In the genomic region with DNA sequence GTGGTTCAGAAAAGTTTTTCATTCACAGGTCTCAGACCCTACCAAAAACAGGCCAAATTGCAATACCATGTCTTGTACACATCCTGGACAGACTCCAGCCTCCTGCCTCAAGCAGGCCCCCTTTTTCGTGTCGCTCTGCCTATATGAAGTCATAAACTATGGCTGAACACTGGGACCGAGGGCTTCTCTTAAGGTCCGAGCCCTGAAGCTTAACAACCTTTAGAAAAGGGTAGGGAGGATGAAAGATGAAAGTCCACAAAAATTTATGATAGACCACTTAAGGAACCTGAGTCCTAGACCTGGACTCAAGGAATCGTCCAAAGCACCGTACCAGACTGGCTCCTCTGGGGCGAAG, we compare ENCODE assay signal across 8 cellular contexts. TPM values are rescaled to one million over a fixed set of nuclear protein-coding genes. Genes with fewer than 3 reads are reported as not detected.
A peak's percentile ranks its signal among the peaks of the same experiment; 100 is the strongest.
DNase-seq lines count a peak whose midpoint lies in the region; ATAC-seq, FAIRE-seq and TF ChIP-seq lines count a peak whose summit lies in the region.

No MANE protein-coding gene starts in this region.

- no peaks in the 10 kb centered on the region for H3K36me3 ChIP-seq in H1 (ENCODE audit: control insufficient read depth in 2 of 4, insufficient read depth in 4 of 4, low read length in 3 of 4)
- no peaks in the 10 kb centered on the region for H3K36me3 ChIP-seq in muscle layer of colon (ENCODE audit: insufficient read depth, low read length)

- TF ChIP-seq POLR2A in H1 (IDR thresholded peaks at IDR 0.05; ENCODE audit: control extremely low read depth in 1 of 2, low read depth in 2 of 2, low read length in 2 of 2) = no peak

- H3K79me1 ChIP-seq in H1 (ENCODE audit: low read depth, low read length) = no peaks in the 10 kb centered on the region; the same call in 1 of the 2 replicates

- H3K27ac ChIP-seq in RWPE1 = peak overlapping the region; percentile 87
- H3K27ac ChIP-seq in H1 (ENCODE audit: low read depth, low read length) = peak overlapping the region; percentile 95
- H3K27ac ChIP-seq in muscle layer of colon (ENCODE audit: low read depth, low read length) = peak overlapping the region; percentile 99

- no peak overlapping the region for H2BK15ac ChIP-seq in H1 (ENCODE audit: low read length)

- H2BK5ac ChIP-seq in H1 (ENCODE audit: low read depth, low read length) = 0 out of 2 replicates have a peak overlapping the region, but pooled peaks have one; percentile 95

- H2AFZ ChIP-seq in H1 (ENCODE audit: low read length) = peak overlapping the region; percentile 66

- TF ChIP-seq RAD21 in H1 (IDR thresholded peaks at IDR 0.05 in 1 of 2, conservative IDR thresholded peaks at IDR 0.05 in 1 of 2; ENCODE audit: low read depth in 2 of 2, low read length in 2 of 2) = no peak

- no peak for FAIRE-seq in H1 (lab: Jason Lieb, UNC)

- no peak for TF ChIP-seq CTCF in RWPE1 (conservative IDR thresholded peaks at IDR 0.05; ENCODE audit: low read depth)
- no peak for TF ChIP-seq CTCF in H1 (IDR thresholded peaks at IDR 0.05; ENCODE audit: control extremely low read depth in 1 of 3, insufficient read depth in 1 of 3, low read depth in 1 of 3, low read length in 3 of 3)

- no peak overlapping the region for H3K14ac ChIP-seq in H1 (ENCODE audit: insufficient read length)

- no peaks in the 10 kb centered on the region for H3K27me3 ChIP-seq in H1 (replicated peaks in 1 of 4; ENCODE audit: control insufficient read depth in 3 of 4, extremely low read depth in 1 of 4, insufficient read depth in 3 of 4, low read length in 3 of 4)
- no peaks in the 10 kb centered on the region for H3K27me3 ChIP-seq in muscle layer of colon (ENCODE audit: control insufficient read depth in 1 of 2, insufficient read depth in 2 of 2, low read length in 2 of 2)

- H3K79me2 ChIP-seq in H1 (ENCODE audit: control insufficient read depth in 1 of 2, insufficient read depth in 2 of 2, low read length in 2 of 2) = peaks cover 2 to 24% of the 10 kb centered on the region in 2 experiments; a peak in 3 of 4 replicates

- peaks cover 0 to 2% of the 10 kb centered on the region in 2 experiments for H4K20me1 ChIP-seq in H1 (replicated peaks in 1 of 2; ENCODE audit: control insufficient read depth in 1 of 2, insufficient read depth in 2 of 2, low read length in 2 of 2)

- no peak overlapping the region for H2AK5ac ChIP-seq in H1 (ENCODE audit: low read depth, low read length)

- H2BK20ac ChIP-seq in H1 (ENCODE audit: low read length) = no peak overlapping the region

- H3K4me1 ChIP-seq in H1 (replicated peaks in 1 of 4; ENCODE audit: control insufficient read depth in 3 of 4, insufficient read depth in 4 of 4, low read length in 3 of 4) (peaks cover 3 to 12% (median 3%) of the 10 kb centered on the region in 4 experiments; a peak in 5 of 7 replicates), muscle layer of colon (ENCODE audit: insufficient read depth, low read length) (peaks cover 34% of the 10 kb centered on the region)

- no peak overlapping the region for H3K4ac ChIP-seq in H1 (replicated peaks; ENCODE audit: insufficient read length, low read depth, low read length)

- ATAC-seq in GM18502 (IDR thresholded peaks at IDR 0.05; ENCODE audit: poor library complexity, unreplicated experiment) (peak; percentile 30), HG02981 (IDR thresholded peaks at IDR 0.05; ENCODE audit: unreplicated experiment) (peak; percentile 8)

- H3K56ac ChIP-seq in H1 (replicated peaks; ENCODE audit: insufficient read length, low read depth, low read length) = peak overlapping the region; percentile 37

- peaks cover 11% of the 10 kb centered on the region for H3K23me2 ChIP-seq in H1 (ENCODE audit: low read depth, low read length)

- H4K8ac ChIP-seq in H1 (ENCODE audit: extremely low read depth, insufficient read depth, low read length) = peak overlapping the region; percentile 58; the same call in 1 of the 2 replicates

- H2BK120ac ChIP-seq in H1 (replicated peaks; ENCODE audit: low read depth, low read length) = no peak overlapping the region

- POLR2A ChIA-PET in RWPE1 (lab: Yijun Ruan, JAX; ENCODE audit: low non-redundant PET) = interaction anchor here (1.1 kb wide), 1 partner anchor 8 kb away, joined by 4 read pairs; no protein-coding TSS in a partner anchor
- POLR2A ChIA-PET in H1 (lab: Charles Lee; ENCODE audit: partially characterized antibody) = interaction anchor here (0.6 to 2.7 kb wide), 15 partner anchors 9 to 125 kb away, joined by 3 to 12 read pairs (median 4); a partner anchor contains a TSS

- H3K4me3 ChIP-seq in H1 (ENCODE audit: extremely low read depth in 1 of 4, insufficient read depth in 2 of 4, low read depth in 3 of 4, low read length in 4 of 4) (peak overlapping the region; percentile 74 to 93 (median 81)), muscle layer of colon (ENCODE audit: low read depth in 1 of 2, low read length in 2 of 2) (peak overlapping the region; percentile 72 to 93)

- H3K9me3 ChIP-seq in H1 (ENCODE audit: insufficient read depth in 2 of 2, low read depth in 1 of 2, low read length in 1 of 2) (no peaks in the 10 kb centered on the region), muscle layer of colon (ENCODE audit: low read length) (no peaks in the 10 kb centered on the region)

- DNase-seq in AG20443 (ENCODE audit: low spot score) (peak; percentile 48), RWPE1 (ENCODE audit: low spot score) (no peak), H1 (ENCODE audit: low read depth in 1 of 2, low spot score in 2 of 2) (no peak), ureter (ENCODE audit: low spot score) (no peak)
- no peak for DNase-seq in effector CD4-positive, alpha-beta T cell

- peak overlapping the region; percentile 31 for H4K5ac ChIP-seq in H1 (ENCODE audit: insufficient read length, low read depth, low read length)

- H3K23ac ChIP-seq in H1 (ENCODE audit: insufficient read length) = no peak overlapping the region

- peak overlapping the region; percentile 83; the same call in 1 of the 2 replicates for H3K18ac ChIP-seq in H1 (ENCODE audit: extremely low read depth, low read length)

- H3K9ac ChIP-seq in H1 (replicated peaks in 1 of 4; ENCODE audit: extremely low read depth in 1 of 4, low read depth in 3 of 4, low read length in 3 of 4) = peak overlapping the region in 3 of 4 experiments; percentile 60 to 92 (median 86); a peak in 6 of 7 replicates
- H3K9ac ChIP-seq in muscle layer of colon (ENCODE audit: low read length) = peak overlapping the region; percentile 96

- 37% methylated on average over 7 of the region's 7 CpGs; no CpG with 5 or more reads in 1 of the 2 experiments for WGBS in H1 (ENCODE audit: extremely low coverage in 1 of 2, insufficient coverage in 1 of 2, insufficient read length in 1 of 2, insufficient replicate concordance in 2 of 2, low coverage in 1 of 2, low lambda C conversion rate in 2 of 2, missing lambda C conversion rate in 1 of 2), 2 experiments

- H3K4me2 ChIP-seq in H1 (ENCODE audit: insufficient read depth in 1 of 2, low read depth in 2 of 2, low read length in 2 of 2) = peak overlapping the region; percentile 87 to 88

- peak overlapping the region; percentile 60; the same call in 1 of the 2 replicates for H2BK12ac ChIP-seq in H1 (ENCODE audit: low read depth, low read length)

- CTCF ChIA-PET in RWPE1 (lab: Yijun Ruan, JAX) = interaction anchor here (0.5 to 1.4 kb wide), 6 partner anchors 11 to 724 kb away, joined by 3 to 6 read pairs (median 4); no protein-coding TSS in a partner anchor
- CTCF ChIA-PET in H1 (lab: Charles Lee; ENCODE audit: partially characterized antibody) = interaction anchor here (0.6 to 2.2 kb wide), 9 partner anchors 19 to 98 kb away, joined by 3 to 17 read pairs (median 3); no protein-coding TSS in a partner anchor

- peak overlapping the region; percentile 15 for H4K91ac ChIP-seq in H1 (replicated peaks; ENCODE audit: insufficient read length, low read length)

- no peak for TF ChIP-seq EP300 in H1 (IDR thresholded peaks at IDR 0.05; ENCODE audit: borderline replicate concordance in 1 of 2, low read depth in 2 of 2, low read length in 2 of 2)

TF ChIP-seq in H1, 55 proteins besides CTCF, POLR2A, EP300 and RAD21:
- TF ChIP-seq, protein P1, sequence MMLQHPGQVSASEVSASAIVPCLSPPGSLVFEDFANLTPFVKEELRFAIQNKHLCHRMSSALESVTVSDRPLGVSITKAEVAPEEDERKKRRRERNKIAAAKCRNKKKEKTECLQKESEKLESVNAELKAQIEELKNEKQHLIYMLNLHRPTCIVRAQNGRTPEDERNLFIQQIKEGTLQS (IDR thresholded peaks at IDR 0.05; ENCODE audit: insufficient read depth, low read depth, low read length) = no peak
- peak; percentile 18 for TF ChIP-seq TAF7 (optimal IDR thresholded peaks at IDR 0.05; ENCODE audit: borderline replicate concordance, low read depth, low read length)
TF ChIP-seq in H1: peak in this region for 1.

RNA-seq across cellular contexts. Expression of a gene that starts 1.3 kb away (rescaled TPM):
- total RNA-seq in H1 (2021; fragmentation: NEBNext Ultra II Directional; extraction: Animal tissue kit (Norgen Biotek cat#: 25700)) = 29.6 and 32.8 TPM in 2 replicates
- 29.0 and 42.8 TPM in 2 replicates for polyA plus RNA-seq in H1 (2011; rRNA removed)
- polyA plus RNA-seq in H1 (2011; cell fraction: cytosol; rRNA removed) = 37.8 TPM
- polyA plus RNA-seq in H1 (2011; cell fraction: nucleus; rRNA removed) = 26.7 TPM
- polyA plus RNA-seq in H1 (2012, experiment 1 of 2) = 29.6 to 39.3 TPM (median 34.2 TPM) in 4 replicates
- 19.8 TPM for polyA plus RNA-seq in H1 (2012, experiment 2 of 2)
- 13.7 TPM for polyA plus RNA-seq in H1 (2013, experiment 1 of 2)
- polyA plus RNA-seq in H1 (2013, experiment 2 of 2) = 14.1 TPM
- polyA minus RNA-seq in H1 (2011; rRNA and poly(A)+ RNA removed) = 84.3 and 109 TPM in 2 replicates
- polyA minus RNA-seq in H1 (2011; cell fraction: cytosol; rRNA and poly(A)+ RNA removed) = 21.6 TPM
- polyA minus RNA-seq in H1 (2011; cell fraction: nucleus; rRNA and poly(A)+ RNA removed) = 23.5 TPM
- total RNA-seq in ureter = 94.5 TPM
